ENCODE assay signal across 15 cellular contexts in genomic region chr2:200364620-200365019, GRCh38.
"Had no signal": no experiment of that assay in that cellular context is flagged by ENCODE, and none has a peak within 500 bp of the region (broad histone marks: within the 10 kb centered on the region; RNA-seq: fewer than 3 reads in every experiment).

No MANE protein-coding gene starts in this region.

- H3K4me3 ChIP-seq: ascending aorta, pancreas, tibial artery had no signal

- H3K4me1 ChIP-seq: ascending aorta had no signal

- H3K27ac ChIP-seq: ascending aorta, pancreas, tibial artery had no signal

- H3K36me3 ChIP-seq: ascending aorta, pancreas, tibial artery had no signal

- H3K4me1 Mint-ChIP-seq: activated naive CD4-positive, alpha-beta T cell treated with anti-CD3 and anti-CD28 coated beads, Interleukin-2, amount 10 ng/mL, durations not matched to agents 7 days and 5 days; stimulated activated memory B cell treated with anti-CD40 and anti-IgM and Interleukin-4, amounts not matched to agents 10 μg/mL and 1 μg/mL and 100 μg/mL, for 72 hours; T-cell had no signal

- ATAC-seq: left lobe of liver, pancreas, T-cell had no signal

- H3K9me3 ChIP-seq: ascending aorta, pancreas, SK-N-SH, tibial artery had no signal

- H3K9ac ChIP-seq: SK-N-SH had no signal

- H3K4me3 Mint-ChIP-seq: activated naive CD4-positive, alpha-beta T cell treated with anti-CD3 and anti-CD28 coated beads, Interleukin-2, amount 10 ng/mL, durations not matched to agents 7 days and 5 days; neural crest cell; stimulated activated memory B cell treated with anti-CD40 and anti-IgM and Interleukin-4, amounts not matched to agents 10 μg/mL and 1 μg/mL and 100 μg/mL, for 72 hours; T-cell had no signal

- H3K4me2 ChIP-seq: SK-N-SH had no signal

- H3K9me3 Mint-ChIP-seq: activated naive CD4-positive, alpha-beta T cell treated with anti-CD3 and anti-CD28 coated beads, Interleukin-2, amount 10 ng/mL, durations not matched to agents 7 days and 5 days; activated T-helper 2 cell treated with anti-CD3 and anti-CD28 coated beads, Interferon-gamma antibody, Interleukin-2, Interleukin-4, amounts not matched to agents 10 μg/mL and 5 μg/mL and 100 μg/mL, durations not matched to agents 14 hours and 24 hours and 36 hours; neural crest cell; stimulated activated memory B cell treated with anti-CD40 and anti-IgM and Interleukin-4, amounts not matched to agents 10 μg/mL and 1 μg/mL and 100 μg/mL, for 72 hours; T-cell had no signal

- H3K27me3 ChIP-seq: ascending aorta, pancreas, tibial artery had no signal

- FAIRE-seq: bronchial epithelial cell, islet of Langerhans, pancreas had no signal

- H3K27ac Mint-ChIP-seq: activated naive CD4-positive, alpha-beta T cell treated with anti-CD3 and anti-CD28 coated beads, Interleukin-2, amount 10 ng/mL, durations not matched to agents 7 days and 5 days; activated T-helper 2 cell treated with anti-CD3 and anti-CD28 coated beads, Interferon-gamma antibody, Interleukin-2, Interleukin-4, amounts not matched to agents 10 μg/mL and 5 μg/mL and 100 μg/mL, durations not matched to agents 14 hours and 24 hours and 36 hours; stimulated activated memory B cell treated with anti-CD40 and anti-IgM and Interleukin-4, amounts not matched to agents 10 μg/mL and 1 μg/mL and 100 μg/mL, for 72 hours; T-cell had no signal

- H3K36me3 Mint-ChIP-seq: activated naive CD4-positive, alpha-beta T cell treated with anti-CD3 and anti-CD28 coated beads, Interleukin-2, amount 10 ng/mL, durations not matched to agents 7 days and 5 days; stimulated activated memory B cell treated with anti-CD40 and anti-IgM and Interleukin-4, amounts not matched to agents 10 μg/mL and 1 μg/mL and 100 μg/mL, for 72 hours; T-cell had no signal

- DNase-seq: activated CD4-positive, CD25-positive, alpha-beta regulatory T cell treated with anti-CD3 and anti-CD28 coated beads, Interleukin-2, amount 50 U/mL, for 72 hours; activated naive CD4-positive, alpha-beta T cell treated with anti-CD3 and anti-CD28 coated beads, Interleukin-2, amount 10 ng/mL, durations not matched to agents 7 days and 5 days; pancreas; SK-N-SH; stimulated activated CD4-positive, alpha-beta T cell treated with anti-CD3 and anti-CD28 coated beads, Interleukin-2, amount 100 ng/mL, for 48 hours; T-cell; T-helper 9 cell; tibial artery had no signal
